In genomic region chr1:154956557-154956956, GRCh38 we compare ENCODE assay signal across 6 cellular contexts. TPM values are rescaled to one million over a fixed set of nuclear protein-coding genes. Genes with fewer than 3 reads are reported as not detected.
DNase-seq lines count a peak whose midpoint lies in the region; ATAC-seq and TF ChIP-seq lines count a peak whose summit lies in the region.

No MANE protein-coding gene starts in this region.

- H3K27ac ChIP-seq in heart right ventricle (peak overlapping the region in 9 of 10 donors; percentile 69 to 84 (median 80)), thyroid gland (peak overlapping the region; percentile 41 to 83 (median 60))

- H3K27me3 ChIP-seq in heart right ventricle (no peaks in the 10 kb centered on the region), thyroid gland (no peaks in the 10 kb centered on the region)

- H3K4me1 Mint-ChIP-seq in activated CD4-positive, alpha-beta T cell treated with anti-CD3 and anti-CD28 coated beads for 36 hours, result peaks cover 78% of the 10 kb centered on the region

- no peak for TF ChIP-seq POLR2A in thyroid gland (IDR thresholded peaks at IDR 0.05)

- peaks cover 10% of the 10 kb centered on the region for H3K36me3 Mint-ChIP-seq in activated CD4-positive, alpha-beta T cell treated with anti-CD3 and anti-CD28 coated beads for 36 hours (ENCODE audit: low read depth)

- TF ChIP-seq CTCF in heart right ventricle (IDR thresholded peaks at IDR 0.05) (no peak), thyroid gland (IDR thresholded peaks at IDR 0.05) (no peak)

- peak overlapping the region; percentile 85 for H3K4me3 Mint-ChIP-seq in activated CD4-positive, alpha-beta T cell treated with anti-CD3 and anti-CD28 coated beads for 36 hours

- peaks cover 15 to 71% (median 58%) of the 10 kb centered on the region in 9 donors for H3K4me1 ChIP-seq in heart right ventricle
- H3K4me1 ChIP-seq in thyroid gland, result peaks cover 61 to 68% of the 10 kb centered on the region in 2 donors

- no peak for ATAC-seq in activated CD4-positive, alpha-beta T cell treated with anti-CD3 and anti-CD28 coated beads for 36 hours
- ATAC-seq in heart right ventricle, result peak in 6 of 8 donors; percentile 3 to 45 (median 29)

- DNase-seq in activated CD4-positive, alpha-beta T cell treated with anti-CD3 and anti-CD28 coated beads for 36 hours, result no peak
- DNase-seq in activated CD4-positive, alpha-beta T cell treated with anti-CD3 and anti-CD28 coated beads for 1 hour, result no peak
- peak in 1 of 2 donors; percentile 48 for DNase-seq in heart right ventricle
- DNase-seq in thyroid gland, result peak; percentile 63 to 65
- no peak for DNase-seq in activated effector memory CD4-positive, alpha-beta T cell treated with Interleukin-2 at 50 U/mL for 16 hours
- DNase-seq in NCI-H2081 treated with DMSO at 0.1 percent for 48 hours (lab: John Stamatoyannopoulos, UW), result no peak

- H3K36me3 ChIP-seq in heart right ventricle (peaks cover 0 to 25% (median 15%) of the 10 kb centered on the region in 9 donors), thyroid gland (peaks cover 0 to 4% of the 10 kb centered on the region in 2 donors)

- POLR2A ChIA-PET in activated CD4-positive, alpha-beta T cell treated with anti-CD3 and anti-CD28 coated beads for 36 hours (lab: Charles Lee), result interaction anchor here (0.6 to 1.4 kb wide), 4 partner anchors 13 to 46 kb away, joined by 3 to 11 read pairs (median 4); partner anchors contain the start of genes PMVK, SHC1 and ZBTB7B

- H3K9me3 ChIP-seq in heart right ventricle, result no peaks in the 10 kb centered on the region
- no peaks in the 10 kb centered on the region for H3K9me3 ChIP-seq in thyroid gland

- 1 to 8% methylated on average over 6 of the region's 6 CpGs for WGBS in heart right ventricle, 2 donors
- WGBS in thyroid gland, 2 donors, result 6 to 13% methylated on average over 4 to 6 of the region's 6 CpGs

- CTCF ChIA-PET in activated CD4-positive, alpha-beta T cell treated with anti-CD3 and anti-CD28 coated beads for 36 hours (lab: Charles Lee), result interaction anchor here (0.6 to 2.2 kb wide), 7 partner anchors 8 to 107 kb away, joined by 3 to 21 read pairs (median 5); no protein-coding TSS in a partner anchor

- H3K9me3 Mint-ChIP-seq in activated CD4-positive, alpha-beta T cell treated with anti-CD3 and anti-CD28 coated beads for 36 hours (ENCODE audit: low read depth), result no peaks in the 10 kb centered on the region

- peak overlapping the region; percentile 26 to 74 (median 60) for H3K4me3 ChIP-seq in heart right ventricle
- H3K4me3 ChIP-seq in thyroid gland (replicated peaks in 1 of 3), result peak overlapping the region in 1 of 3 donors; percentile 45

- peak overlapping the region; percentile 95 for H3K27ac Mint-ChIP-seq in activated CD4-positive, alpha-beta T cell treated with anti-CD3 and anti-CD28 coated beads for 36 hours

- no peaks in the 10 kb centered on the region for H3K27me3 Mint-ChIP-seq in activated CD4-positive, alpha-beta T cell treated with anti-CD3 and anti-CD28 coated beads for 36 hours

- intact Hi-C loops in activated CD4-positive, alpha-beta T cell treated with anti-CD3 and anti-CD28 coated beads for 36 hours (cut with DNase I, micrococcal nuclease), result loop anchor here in 1 of 2 experiments (1.0 to 5.0 kb wide), 5 partner anchors 18 to 399 kb away; partner anchors contain the start of genes ADAR, CKS1B, SLC50A1 and UBE2Q1
- intact Hi-C loops in heart right ventricle (cut with DNase I), result loop anchor here in 3 of 10 donors (5.0 to 10.0 kb wide), 3 partner anchors 58 to 96 kb away; partner anchors contain the start of gene ADAM15 (in 1 of the 3)
- intact Hi-C loops in thyroid gland (cut with DNase I), result no loop called here

RNA-seq across cellular contexts. Expression of gene PBXIP1, which starts 0.7 kb away (rescaled TPM):
- 10 to 100 TPM; 22.6 to 28.1 TPM for total RNA-seq in activated CD4-positive, alpha-beta T cell treated with anti-CD3 and anti-CD28 coated beads for 36 hours
- total RNA-seq in heart right ventricle, result 10 to 100 TPM; 38.3 to 75.0 (median 48.8) TPM
- 10 to 100 TPM; 25.4 to 33.0 TPM for polyA plus RNA-seq in heart right ventricle
- total RNA-seq in thyroid gland, result 100 to 1,000 TPM; 139 to 205 (median 181) TPM

RNA-seq across cellular contexts. Expression of gene PYGO2, which starts 5.0 kb away (rescaled TPM):
- total RNA-seq in activated CD4-positive, alpha-beta T cell treated with anti-CD3 and anti-CD28 coated beads for 36 hours, result 10 to 100 TPM; 24.5 to 25.6 TPM
- total RNA-seq in heart right ventricle (10 to 100 TPM in 9 of 10 donors, 1 to 10 TPM in 1; 8.8 to 18.0 (median 13.9) TPM), thyroid gland (10 to 100 TPM; 28.6 to 48.3 (median 42.9) TPM)
- 10 to 100 TPM; 11.9 to 12.1 TPM for polyA plus RNA-seq in heart right ventricle

RNA-seq across cellular contexts. Expression of gene SHC1, which starts 14.0 kb away (rescaled TPM):
- 10 to 100 TPM; 45.9 to 65.7 TPM for total RNA-seq in activated CD4-positive, alpha-beta T cell treated with anti-CD3 and anti-CD28 coated beads for 36 hours
- total RNA-seq in heart right ventricle (10 to 100 TPM; 42.6 to 95.7 (median 57.8) TPM), thyroid gland (100 to 1,000 TPM; 108 to 168 (median 123) TPM)
- 10 to 100 TPM; 35.6 to 58.3 TPM for polyA plus RNA-seq in heart right ventricle

RNA-seq across cellular contexts. Expression of gene CKS1B, which starts 17.9 kb away (rescaled TPM):
- total RNA-seq in activated CD4-positive, alpha-beta T cell treated with anti-CD3 and anti-CD28 coated beads for 36 hours, result 100 to 1,000 TPM; 190 to 196 TPM
- total RNA-seq in heart right ventricle (10 to 100 TPM; 10.9 to 30.9 (median 17.5) TPM), thyroid gland (10 to 100 TPM; 14.3 to 29.5 (median 22.6) TPM)
- 10 to 100 TPM in 1 of 2 donors, 1 to 10 TPM in 1; 4.6 to 36.7 TPM for polyA plus RNA-seq in heart right ventricle

RNA-seq across cellular contexts. Expression of gene PMVK, which starts 20.0 kb away (rescaled TPM):
- 10 to 100 TPM; 17.0 to 36.9 TPM for total RNA-seq in activated CD4-positive, alpha-beta T cell treated with anti-CD3 and anti-CD28 coated beads for 36 hours
- 10 to 100 TPM; 29.9 to 66.4 (median 39.4) TPM for total RNA-seq in heart right ventricle
- polyA plus RNA-seq in heart right ventricle, result 10 to 100 TPM; 40.2 to 42.9 TPM
- total RNA-seq in thyroid gland, result 10 to 100 TPM; 15.0 to 28.2 (median 21.2) TPM

Comparison
In these comparisons a context has a peak if more than half of its experiments do, and no peak if none do; other contexts are left out.
1. DNase-seq: peak in thyroid gland (2 of 2); none in activated CD4-positive, alpha-beta T cell treated with anti-CD3 and anti-CD28 coated beads for 36 hours (single experiment), activated CD4-positive, alpha-beta T cell treated with anti-CD3 and anti-CD28 coated beads for 1 hour (single experiment), activated effector memory CD4-positive, alpha-beta T cell treated with Interleukin-2 at 50 U/mL for 16 hours (single experiment) and NCI-H2081 treated with DMSO at 0.1 percent for 48 hours (single experiment).